2 cellular contexts compared by ENCODE assay signal in genomic region chr3:116663161-116663885, GRCh38.
TF ChIP-seq lines count a peak whose summit lies in the region.

No MANE protein-coding gene starts in this region.

TF ChIP-seq in SK-N-SH, 30 proteins besides CTCF, POLR2A, EP300 and RAD21 (continued from another document):
- no peak for TF ChIP-seq PBX3 (IDR thresholded peaks at IDR 0.05)
TF ChIP-seq in SK-N-SH: peak in this region for 0.

TF ChIP-seq in SK-N-SH treated with all-trans-retinoic acid at 6 μM for 48 hours, 23 proteins besides CTCF, POLR2A, EP300 and RAD21 (continued from another document):
- TF ChIP-seq OSR1 (CRISPR knock-in tag; IDR thresholded peaks at IDR 0.05): no peak
TF ChIP-seq in SK-N-SH treated with all-trans-retinoic acid at 6 μM for 48 hours: peak in this region for 0.
